Comparison of ENCODE assay signal across 10 cellular contexts in the genomic region with DNA sequence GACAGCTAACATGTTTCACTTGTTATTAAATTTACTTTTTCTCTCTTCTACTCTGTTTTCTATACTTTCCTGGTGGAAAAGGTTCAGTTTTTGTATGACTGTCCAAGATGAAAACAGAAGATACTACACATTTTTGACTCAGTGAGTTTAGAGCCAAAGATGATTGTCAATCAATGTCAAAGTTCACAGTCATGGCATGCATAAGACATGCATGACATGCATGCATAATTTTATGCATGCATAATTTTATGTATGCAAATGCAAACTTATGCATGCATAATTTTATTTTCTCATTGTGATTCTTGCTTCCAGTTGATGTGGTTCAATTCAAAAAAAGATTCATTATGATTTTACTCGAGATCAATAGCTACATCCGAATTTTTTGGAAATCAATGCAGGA. TPM values are rescaled to one million over a fixed set of nuclear protein-coding genes. Genes with fewer than 3 reads are reported as not detected.
"Had no signal": no experiment of that assay in that cellular context is flagged by ENCODE, and none has a peak within 500 bp of the region (broad histone marks: within the 10 kb centered on the region; RNA-seq: fewer than 3 reads in every experiment).

No MANE protein-coding gene starts in this region.

- ATAC-seq: K562 had no signal

- H3K27ac Mint-ChIP-seq: H9 had no signal

- H3K9ac ChIP-seq: GM23248 had no signal

- FAIRE-seq: H1, H54, HTR-8/SVneo, K562 had no signal

- H2AFZ ChIP-seq: GM23248 had no signal

- H3K4me3 Mint-ChIP-seq: H9 had no signal

- H3K27ac ChIP-seq: GM23248 had no signal

- H3K4me3 ChIP-seq: GM23248, K562 had no signal

- DNase-seq: GM23248, H9, HCEC 1CT, IMR-90, KG1 had no signal

RNA-seq across cellular contexts. Expression of gene TMPRSS15, which starts 48.1 kb away (rescaled TPM):
- total RNA-seq: GM23248, H1, H9, HT-29, IMR-90 had no signal
- polyA plus RNA-seq: GM23248, H1, IMR-90 had no signal
